In the genomic region with DNA sequence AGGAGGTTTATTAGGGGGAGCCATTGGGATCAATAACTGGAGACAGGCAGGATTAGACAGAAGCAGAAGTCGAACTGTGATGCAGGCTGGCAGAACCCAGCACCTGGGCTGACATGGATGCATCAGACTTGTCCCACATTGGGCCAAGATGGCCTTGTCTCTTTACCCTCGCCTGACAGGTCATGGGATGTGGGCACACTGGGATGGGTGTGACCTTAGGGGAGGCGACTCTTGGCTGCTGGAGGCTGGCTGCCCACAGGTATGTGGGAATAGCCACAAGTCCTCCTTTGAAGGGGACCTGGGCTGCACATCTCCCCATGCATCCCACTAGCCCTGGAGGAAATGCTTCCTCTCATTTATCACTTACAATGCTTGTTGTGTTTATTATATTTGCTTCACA, we compare ENCODE assay signal across 14 cellular contexts. TPM values are rescaled to one million over a fixed set of nuclear protein-coding genes. Genes with fewer than 3 reads are reported as not detected.
A peak's percentile ranks its signal among the peaks of the same experiment; 100 is the strongest.
DNase-seq lines count a peak whose midpoint lies in the region; ATAC-seq and TF ChIP-seq lines count a peak whose summit lies in the region.
"Had no signal": no experiment of that assay in that cellular context is flagged by ENCODE, and none has a peak within 500 bp of the region (broad histone marks: within the 10 kb centered on the region; RNA-seq: fewer than 3 reads in every experiment).

No MANE protein-coding gene starts in this region.

- no peaks in the 10 kb centered on the region for H3K27me3 ChIP-seq in PC-3 (ENCODE audit: low read length)
- H3K27me3 ChIP-seq in mesenchymal stem cell (ENCODE audit: control insufficient read depth in 1 of 2, insufficient read depth in 1 of 2, low read length in 2 of 2) = peaks cover 0 to 3% of the 10 kb centered on the region in 2 experiments

- H3K9me3 ChIP-seq in PC-3 (ENCODE audit: low read length) (no peaks in the 10 kb centered on the region), mesenchymal stem cell (ENCODE audit: control insufficient read depth, low read length) (no peaks in the 10 kb centered on the region)

- no peak for TF ChIP-seq CTCF in PC-3 (conservative IDR thresholded peaks at IDR 0.05; ENCODE audit: low read depth, low read length)

- CTCF ChIA-PET in PC-3 (lab: Charles Lee) = no interaction called here

- intact Hi-C loops in PC-3 (cut with micrococcal nuclease) = no loop called here

- no peak overlapping the region for H2BK5ac ChIP-seq in mesenchymal stem cell (ENCODE audit: low read depth, low read length, poor library complexity, severe bottlenecking)

- no peak overlapping the region for H3K4ac ChIP-seq in mesenchymal stem cell (ENCODE audit: low read depth in 1 of 2, low read length in 2 of 2)

- H2AK5ac ChIP-seq in mesenchymal stem cell (ENCODE audit: low read length, severe bottlenecking) = peak overlapping the region; percentile 9

- no peaks in the 10 kb centered on the region for H3K9me2 ChIP-seq in PC-3 (replicated peaks; ENCODE audit: low read length)

- no peak overlapping the region for H2BK12ac ChIP-seq in mesenchymal stem cell (ENCODE audit: low read length in 2 of 2)

- H2BK15ac ChIP-seq in mesenchymal stem cell (ENCODE audit: low read depth, poor library complexity, severe bottlenecking) = no peak overlapping the region

- ATAC-seq in PC-3 = no peak
- peak; percentile 21 for ATAC-seq in esophagus mucosa
- no peak for ATAC-seq in GM21786 (IDR thresholded peaks at IDR 0.05; ENCODE audit: unreplicated experiment)
- no peak for ATAC-seq in HG03135 (IDR thresholded peaks at IDR 0.05; ENCODE audit: unreplicated experiment)
- ATAC-seq: CD8-positive, alpha-beta T cell had no signal

- H3K4me3 ChIP-seq in PC-3 (ENCODE audit: low read length) (no peak overlapping the region), mesenchymal stem cell (ENCODE audit: insufficient read depth in 1 of 2, low read depth in 1 of 2, low read length in 2 of 2) (no peak overlapping the region)

- no peak overlapping the region for H4K8ac ChIP-seq in mesenchymal stem cell (ENCODE audit: low read length)

- H3K27ac ChIP-seq in PC-3 (ENCODE audit: low read length) = no peak overlapping the region
- no peak overlapping the region for H3K27ac ChIP-seq in mesenchymal stem cell (ENCODE audit: low read length, poor library complexity, severe bottlenecking)
- H3K27ac ChIP-seq: 22Rv1 had no signal

- POLR2A ChIA-PET in PC-3 (lab: Charles Lee; ENCODE audit: unreplicated experiment) = no interaction called here

- H3K79me2 ChIP-seq in PC-3 (ENCODE audit: low read length) = peaks cover 68% of the 10 kb centered on the region

- H3F3A ChIP-seq in PC-3 (ENCODE audit: low read length, unreplicated experiment) = no peaks in the 10 kb centered on the region

- peaks cover 20% of the 10 kb centered on the region for H3K79me1 ChIP-seq in mesenchymal stem cell (replicated peaks; ENCODE audit: low read length, poor library complexity, severe bottlenecking)

- H3K14ac ChIP-seq in mesenchymal stem cell (ENCODE audit: low read length in 2 of 2) = peak overlapping the region in 1 of 2 experiments; percentile 75

- no peak overlapping the region for H4K91ac ChIP-seq in mesenchymal stem cell (ENCODE audit: low read length)

- H3K23ac ChIP-seq in mesenchymal stem cell (ENCODE audit: low read length in 2 of 2) = peak overlapping the region in 1 of 2 experiments; percentile 80

- H3K9ac ChIP-seq in PC-3 (ENCODE audit: low read length) (no peak overlapping the region), mesenchymal stem cell (ENCODE audit: low read length) (no peak overlapping the region)

- H2BK120ac ChIP-seq in mesenchymal stem cell (ENCODE audit: low read depth, low read length) = no peak overlapping the region

- H4K20me1 ChIP-seq in PC-3 (ENCODE audit: low read length) = peaks cover 2% of the 10 kb centered on the region; the same call in 1 of the 2 replicates

- H3K4me1 ChIP-seq in PC-3 (ENCODE audit: insufficient read depth, low read length) (peaks cover 20% of the 10 kb centered on the region), mesenchymal stem cell (ENCODE audit: control insufficient read depth, insufficient read depth, low read depth, low read length) (peaks cover 9% of the 10 kb centered on the region)

- no peak overlapping the region for H3K4me2 ChIP-seq in PC-3 (ENCODE audit: low read length)
- no peak overlapping the region for H3K4me2 ChIP-seq in mesenchymal stem cell (ENCODE audit: low read length, poor library complexity, severe bottlenecking)

- 86% methylated on average over 3 of the region's 3 CpGs for WGBS in mesenchymal stem cell

- H2AFZ ChIP-seq in PC-3 (ENCODE audit: low read length) (no peak overlapping the region), mesenchymal stem cell (ENCODE audit: low read depth, low read length) (no peak overlapping the region)

- BruUV-seq in PC-3 (replicated peaks; lab: Mats Ljungman, UMichigan) = no TSS peak

- no peaks in the 10 kb centered on the region for H3K36me3 ChIP-seq in PC-3 (ENCODE audit: low read depth, low read length)
- no peaks in the 10 kb centered on the region for H3K36me3 ChIP-seq in mesenchymal stem cell (ENCODE audit: control insufficient read depth in 1 of 2, insufficient read depth in 2 of 2, low read depth in 1 of 2, low read length in 2 of 2)

- peak; percentile 36 for DNase-seq in Daoy (ENCODE audit: low read depth)
- DNase-seq in PC-3 = peak; percentile 17
- DNase-seq in mesenchymal stem cell = no peak
- DNase-seq in NCI-H146 treated with DMSO at 0.1 percent for 48 hours (lab: John Stamatoyannopoulos, UW; ENCODE audit: unreplicated experiment) = no peak
- no peak for DNase-seq in stimulated activated naive CD4-positive, alpha-beta T cell (lab: John Stamatoyannopoulos, UW)
- DNase-seq: CD8-positive, alpha-beta T cell; COR-L47; DMS153; DND-41; GF-D8 had no signal

- peak overlapping the region in 1 of 2 experiments; percentile 38 for H3K18ac ChIP-seq in mesenchymal stem cell (ENCODE audit: low read depth in 1 of 2, low read length in 2 of 2)

RNA-seq across cellular contexts. Expression of gene NFE2L3, which starts 17.3 kb away (rescaled TPM):
- total RNA-seq in Daoy (2014; rRNA removed; shearing (Covaris generic)) = 273 and 296 TPM in 2 replicates
- total RNA-seq in PC-3 (2014; rRNA removed) (40.0 and 45.2 TPM in 2 replicates), esophagus mucosa (1.8 TPM)
- polyA plus RNA-seq in mesenchymal stem cell (2013, experiment 1 of 2) = 17.7 TPM
- 17.2 TPM for polyA plus RNA-seq in mesenchymal stem cell (2013, experiment 2 of 2)

RNA-seq across cellular contexts. Expression of gene HNRNPA2B1, which starts 31.3 kb away (rescaled TPM):
- 412 and 512 TPM in 2 replicates for total RNA-seq in Daoy (2014; rRNA removed; shearing (Covaris generic))
- 304 and 457 TPM in 2 replicates for total RNA-seq in PC-3 (2014; rRNA removed)
- total RNA-seq in esophagus mucosa = 231 TPM
- 309 TPM for polyA plus RNA-seq in mesenchymal stem cell (2013, experiment 1 of 2)
- polyA plus RNA-seq in mesenchymal stem cell (2013, experiment 2 of 2) = 309 TPM

RNA-seq across cellular contexts. Expression of gene CBX3, which starts 32.3 kb away (rescaled TPM):
- total RNA-seq in Daoy (2014; rRNA removed; shearing (Covaris generic)) = 495 and 643 TPM in 2 replicates
- total RNA-seq in PC-3 (2014; rRNA removed) = 126 and 132 TPM in 2 replicates
- total RNA-seq in esophagus mucosa = 61.4 TPM
- 144 TPM for polyA plus RNA-seq in mesenchymal stem cell (2013, experiment 1 of 2)
- 150 TPM for polyA plus RNA-seq in mesenchymal stem cell (2013, experiment 2 of 2)

Comparison
In these comparisons a context has a peak if more than half of its experiments do, and no peak if none do; other contexts are left out.
1. DNase-seq: peak in Daoy (single experiment) and PC-3 (single experiment); none in mesenchymal stem cell (single experiment), NCI-H146 treated with DMSO at 0.1 percent for 48 hours (single experiment) and stimulated activated naive CD4-positive, alpha-beta T cell (0 of 6).
2. RNA of gene NFE2L3, which starts 17.3 kb away (total RNA-seq): 273 to 296 TPM in Daoy and 40.0 to 45.2 TPM in PC-3; 1.8 TPM in esophagus mucosa (single experiment); every median in the first group is over 10 times any median in the second.